ENCODE assay signal across 8 cellular contexts in the genomic region with DNA sequence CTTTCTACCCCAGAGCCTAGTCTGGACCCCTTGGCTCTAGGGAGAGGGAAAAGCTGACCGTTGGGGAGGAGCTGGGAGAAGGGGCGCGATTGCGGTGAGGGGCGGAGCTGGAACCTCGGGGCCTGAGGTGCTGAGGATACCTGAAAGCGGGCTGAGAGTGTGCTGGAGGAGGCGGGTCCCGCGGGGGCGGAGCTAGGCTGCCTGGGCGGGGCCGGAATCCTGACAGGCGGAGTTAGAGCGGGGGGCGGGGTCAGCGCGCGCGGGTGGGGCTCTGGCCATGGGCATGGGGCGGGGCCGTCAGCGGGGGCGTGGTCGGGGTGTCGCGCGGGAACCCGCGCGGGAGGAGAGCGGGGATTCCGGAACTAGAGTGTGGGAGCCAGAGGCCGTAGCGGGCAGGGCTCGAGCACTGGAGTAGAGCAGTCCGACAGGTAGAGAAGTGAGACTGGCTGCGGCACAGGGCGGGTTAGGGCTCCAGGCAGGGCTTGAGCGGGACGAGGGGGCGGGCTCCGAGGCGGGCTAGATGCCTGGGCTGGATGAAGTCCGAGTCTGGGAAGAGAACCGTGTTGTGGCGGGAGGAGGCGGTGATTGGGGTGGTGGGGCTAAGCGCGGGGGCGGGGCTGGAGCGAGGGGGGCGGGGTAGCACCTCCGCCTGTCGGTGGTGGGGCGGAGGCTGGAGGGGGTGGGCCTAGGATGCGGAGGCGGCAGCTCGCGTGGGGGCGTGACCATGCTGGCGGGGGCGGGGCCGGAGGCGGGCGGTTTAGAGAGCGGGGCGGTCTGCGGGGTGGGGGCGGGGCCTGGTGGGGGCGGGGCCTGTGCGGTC. TPM values are rescaled to one million over a fixed set of nuclear protein-coding genes. Genes with fewer than 3 reads are reported as not detected.
A peak's percentile ranks its signal among the peaks of the same experiment; 100 is the strongest.
DNase-seq lines count a peak whose midpoint lies in the region; ATAC-seq and TF ChIP-seq lines count a peak whose summit lies in the region.

TSS of gene INAFM1 (plus strand) at position 815 of the 820 bp plus-strand sequence. CDS start 35 bp downstream, outside the sequence.

- DNase-seq in NCI-H146 treated with DMSO at 0.1 percent for 48 hours (lab: John Stamatoyannopoulos, UW; ENCODE audit: unreplicated experiment) (peak; percentile 87), T-cell (peak; percentile 92 to 100 (median 99)), left cardiac atrium (peak; percentile 98), progenitor cell of endocrine pancreas (ENCODE audit: low spot score, unreplicated experiment) (peak; percentile 99), upper lobe of right lung (peak; percentile 100)

- H3K36me3 Mint-ChIP-seq in T-cell (peaks cover 8% of the 10 kb centered on the region), progenitor cell of endocrine pancreas (ENCODE audit: insufficient read depth) (peaks cover 15% of the 10 kb centered on the region)

- H3K36me3 ChIP-seq in upper lobe of right lung = peaks cover 17% of the 10 kb centered on the region

- POLR2A ChIA-PET in T-cell (lab: Charles Lee) = interaction anchor here (0.6 to 1.3 kb wide), 6 partner anchors 18 to 427 kb away, joined by 3 to 9 read pairs (median 6); partner anchors contain the start of gene CCDC9 (in 2 of the 2)

- intact Hi-C loops in left cardiac atrium (cut with DNase I) = no loop called here
- intact Hi-C loops in upper lobe of right lung (cut with DNase I) = no loop called here

- H3K27me3 Mint-ChIP-seq in T-cell (no peaks in the 10 kb centered on the region), progenitor cell of endocrine pancreas (peaks cover 12% of the 10 kb centered on the region)

- H3K4me1 Mint-ChIP-seq in T-cell (peaks cover 18 to 19% (median 18%) of the 10 kb centered on the region in 3 donors), progenitor cell of endocrine pancreas (ENCODE audit: low read depth) (peaks cover 12% of the 10 kb centered on the region)

- CTCF ChIA-PET in T-cell (lab: Charles Lee) = interaction anchor here in 1 of 2 donors (0.6 to 2.0 kb wide), 12 partner anchors 12 to 516 kb away, joined by 3 to 12 read pairs (median 6); partner anchors contain the start of genes CCDC9, DHX34 and ZC3H4

- H3K27ac Mint-ChIP-seq in T-cell (peak within 1 kb of the TSS; percentile 97 to 98), progenitor cell of endocrine pancreas (peak within 1 kb of the TSS; percentile 97)

- peaks cover 13% of the 10 kb centered on the region for H3K4me1 ChIP-seq in upper lobe of right lung

- H3K27ac ChIP-seq in adipose tissue (ENCODE audit: low read depth, low read length) = peak within 1 kb of the TSS; percentile 94
- H3K27ac ChIP-seq in upper lobe of right lung = peak within 1 kb of the TSS; percentile 96

- H3K9me3 ChIP-seq in upper lobe of right lung = no peaks in the 10 kb centered on the region

- H3K4me3 ChIP-seq in upper lobe of right lung = peak within 1 kb of the TSS; percentile 79

- ATAC-seq in HG02763 (IDR thresholded peaks at IDR 0.05; ENCODE audit: unreplicated experiment) = peak; percentile 53
- peak; percentile 76 to 83 (median 76) for ATAC-seq in T-cell (replicated peaks in 1 of 4)
- ATAC-seq in left cardiac atrium = peak; percentile 87 to 88
- ATAC-seq in upper lobe of right lung = peak; percentile 89

- 0 to 1% (median 0%) methylated on average over 38 to 67 of the region's 72 CpGs for WGBS in adipose tissue, 3 donors

- H3K27me3 ChIP-seq in upper lobe of right lung = no peaks in the 10 kb centered on the region

- H3K9me3 Mint-ChIP-seq in T-cell = no peaks in the 10 kb centered on the region
- no peaks in the 10 kb centered on the region for H3K9me3 Mint-ChIP-seq in progenitor cell of endocrine pancreas (ENCODE audit: low read depth)

- TF ChIP-seq CTCF in progenitor cell of endocrine pancreas (IDR thresholded peaks at IDR 0.05; ENCODE audit: unreplicated experiment) (no peak), upper lobe of right lung (IDR thresholded peaks at IDR 0.05) (no peak)

- TF ChIP-seq POLR2A in GM10847 (IDR thresholded peaks at IDR 0.05; ENCODE audit: extremely low read depth, insufficient read length) = peak; percentile 45

- H3K4me3 Mint-ChIP-seq in T-cell = peak within 1 kb of the TSS; percentile 95 to 97 (median 96)
- peak within 1 kb of the TSS; percentile 84 for H3K4me3 Mint-ChIP-seq in progenitor cell of endocrine pancreas (ENCODE audit: low read depth)

RNA-seq across cellular contexts. Expression of gene INAFM1, which starts in this region (rescaled TPM):
- total RNA-seq in T-cell (10 to 100 TPM; 11.3 to 19.2 (median 15.6) TPM), left cardiac atrium (10 to 100 TPM; 16.1 to 17.1 TPM), progenitor cell of endocrine pancreas (9.1 and 11.8 TPM in 2 replicates), upper lobe of right lung (18.2 TPM)
- 10 to 100 TPM; 13.2 to 25.4 (median 16.1) TPM for polyA plus RNA-seq in adipose tissue

Comparison
In these comparisons a context has a peak if more than half of its experiments do, and no peak if none do; other contexts are left out.
1. Peak in every context shown above with its lines: DNase-seq, ATAC-seq, H3K4me3 ChIP-seq and H3K27ac ChIP-seq.